ENCODE assay signal across 9 cellular contexts in genomic region chr3:71219744-71220638, GRCh38.
A peak's percentile ranks its signal among the peaks of the same experiment; 100 is the strongest.
DNase-seq lines count a peak whose midpoint lies in the region; ATAC-seq and TF ChIP-seq lines count a peak whose summit lies in the region.
"Had no signal": no experiment of that assay in that cellular context is flagged by ENCODE, and none has a peak within 500 bp of the region (broad histone marks: within the 10 kb centered on the region; RNA-seq: fewer than 3 reads in every experiment).

No MANE protein-coding gene starts in this region.

- H3K4me1 ChIP-seq in heart left ventricle (peaks cover 0 to 10% (median 4%) of the 10 kb centered on the region in 12 donors), thyroid gland (peaks cover 3 to 7% of the 10 kb centered on the region in 2 donors)
- H3K4me1 ChIP-seq: BLaER1 treated with 17β-estradiol and CSF1 and Interleukin-3, amounts not matched to agents 10 nM and 100 nM had no signal

- H3K27ac ChIP-seq in heart left ventricle (no peak overlapping the region), thyroid gland (peak overlapping the region; percentile 19 to 39 (median 37))
- H3K27ac ChIP-seq: BLaER1 treated with 17β-estradiol and CSF1 and Interleukin-3, amounts not matched to agents 10 nM and 100 nM had no signal

- H3K4me3 Mint-ChIP-seq in activated T-helper 2 cell treated with anti-CD3 and anti-CD28 coated beads, Interferon-gamma antibody, Interleukin-2, Interleukin-4, amounts not matched to agents 10 μg/mL and 5 μg/mL and 100 μg/mL, durations not matched to agents 14 hours and 24 hours and 36 hours (ENCODE audit: low read depth): no peak overlapping the region

- H3K9me3 Mint-ChIP-seq in activated T-helper 2 cell treated with anti-CD3 and anti-CD28 coated beads, Interferon-gamma antibody, Interleukin-2, Interleukin-4, amounts not matched to agents 10 μg/mL and 5 μg/mL and 100 μg/mL, durations not matched to agents 14 hours and 24 hours and 36 hours: peaks cover 4% of the 10 kb centered on the region

- TF ChIP-seq CTCF in heart left ventricle (IDR thresholded peaks at IDR 0.05) (no peak), thyroid gland (IDR thresholded peaks at IDR 0.05) (no peak)

- ATAC-seq in heart left ventricle: peak in 3 of 4 donors; percentile 34 to 60 (median 53)
- ATAC-seq in Right ventricle myocardium inferior: no peak
- ATAC-seq in HG03095 (IDR thresholded peaks at IDR 0.05; ENCODE audit: unreplicated experiment): peak; percentile 98

- H3K27ac Mint-ChIP-seq in activated T-helper 2 cell treated with anti-CD3 and anti-CD28 coated beads, Interferon-gamma antibody, Interleukin-2, Interleukin-4, amounts not matched to agents 10 μg/mL and 5 μg/mL and 100 μg/mL, durations not matched to agents 14 hours and 24 hours and 36 hours: peak overlapping the region; percentile 68

- peaks cover 39% of the 10 kb centered on the region for H3K36me3 Mint-ChIP-seq in activated T-helper 2 cell treated with anti-CD3 and anti-CD28 coated beads, Interferon-gamma antibody, Interleukin-2, Interleukin-4, amounts not matched to agents 10 μg/mL and 5 μg/mL and 100 μg/mL, durations not matched to agents 14 hours and 24 hours and 36 hours (ENCODE audit: low read depth)

- H3K4me3 ChIP-seq in heart left ventricle (no peak overlapping the region), thyroid gland (replicated peaks in 1 of 3) (no peak overlapping the region)
- H3K4me3 ChIP-seq: BLaER1 treated with 17β-estradiol and CSF1 and Interleukin-3, amounts not matched to agents 10 nM and 100 nM had no signal

- H3K36me3 ChIP-seq in heart left ventricle (no peaks in the 10 kb centered on the region), thyroid gland (no peaks in the 10 kb centered on the region)
- H3K36me3 ChIP-seq: BLaER1 treated with 17β-estradiol and CSF1 and Interleukin-3, amounts not matched to agents 10 nM and 100 nM had no signal

- H3K27me3 Mint-ChIP-seq in activated T-helper 2 cell treated with anti-CD3 and anti-CD28 coated beads, Interferon-gamma antibody, Interleukin-2, Interleukin-4, amounts not matched to agents 10 μg/mL and 5 μg/mL and 100 μg/mL, durations not matched to agents 14 hours and 24 hours and 36 hours (ENCODE audit: low read depth): no peaks in the 10 kb centered on the region

- no peaks in the 10 kb centered on the region for H3K27me3 ChIP-seq in heart left ventricle
- H3K27me3 ChIP-seq in thyroid gland: no peaks in the 10 kb centered on the region
- H3K27me3 ChIP-seq: BLaER1 treated with 17β-estradiol and CSF1 and Interleukin-3, amounts not matched to agents 10 nM and 100 nM had no signal

- TF ChIP-seq POLR2A in heart left ventricle (IDR thresholded peaks at IDR 0.05) (no peak), thyroid gland (IDR thresholded peaks at IDR 0.05) (no peak)

- intact Hi-C loops in heart left ventricle (cut with DNase I): loop anchor here in 1 of 10 donors (10.0 kb wide), 1 partner anchor 85 kb away; no protein-coding TSS in a partner anchor
- intact Hi-C loops in Right ventricle myocardium inferior (cut with DNase I): no loop called here
- intact Hi-C loops in activated T-helper 2 cell treated with anti-CD3 and anti-CD28 coated beads, Interferon-gamma antibody, Interleukin-2, Interleukin-4, amounts not matched to agents 10 μg/mL and 5 μg/mL and 100 μg/mL, durations not matched to agents 14 hours and 24 hours and 36 hours (cut with micrococcal nuclease): no loop called here
- intact Hi-C loops in thyroid gland (cut with DNase I): no loop called here

- no peaks in the 10 kb centered on the region for H3K9me3 ChIP-seq in heart left ventricle
- H3K9me3 ChIP-seq in thyroid gland: no peaks in the 10 kb centered on the region
- H3K9me3 ChIP-seq: BLaER1 treated with 17β-estradiol and CSF1 and Interleukin-3, amounts not matched to agents 10 nM and 100 nM had no signal

- peaks cover 39% of the 10 kb centered on the region for H3K4me1 Mint-ChIP-seq in activated T-helper 2 cell treated with anti-CD3 and anti-CD28 coated beads, Interferon-gamma antibody, Interleukin-2, Interleukin-4, amounts not matched to agents 10 μg/mL and 5 μg/mL and 100 μg/mL, durations not matched to agents 14 hours and 24 hours and 36 hours (ENCODE audit: low read depth)

- 84 to 91% (median 87%) methylated on average over 7 of the region's 7 CpGs for WGBS in heart left ventricle, 4 donors
- 74 to 77% methylated on average over 7 of the region's 7 CpGs for WGBS in thyroid gland, 2 donors

- no peak for DNase-seq in heart left ventricle
- DNase-seq in Right ventricle myocardium inferior (ENCODE audit: missing footprints): no peak
- DNase-seq in activated T-helper 2 cell treated with anti-CD3 and anti-CD28 coated beads, Interferon-gamma antibody, Interleukin-2, Interleukin-4, amounts not matched to agents 10 μg/mL and 5 μg/mL and 100 μg/mL, durations not matched to agents 14 hours and 24 hours and 36 hours (ENCODE audit: low spot score): peak; percentile 40
- peak; percentile 58 to 60 for DNase-seq in thyroid gland
- no peak for DNase-seq in NCI-H446 (lab: John Stamatoyannopoulos, UW)
- no peak for DNase-seq in GOT3 (lab: John Stamatoyannopoulos, UW)
- no peak for DNase-seq in iPS-NIHi7 (ENCODE audit: extremely low spot score)

Comparison
In these comparisons a context has a peak if more than half of its experiments do, and no peak if none do; other contexts are left out.
1. DNase-seq: peak in activated T-helper 2 cell treated with anti-CD3 and anti-CD28 coated beads, Interferon-gamma antibody, Interleukin-2, Interleukin-4, amounts not matched to agents 10 μg/mL and 5 μg/mL and 100 μg/mL, durations not matched to agents 14 hours and 24 hours and 36 hours (single experiment) and thyroid gland (2 of 2); none in heart left ventricle (0 of 5), Right ventricle myocardium inferior (single experiment), NCI-H446 (0 of 2), GOT3 (single experiment) and iPS-NIHi7 (single experiment).
2. H3K27ac ChIP-seq: peak in thyroid gland (3 of 3); none in heart left ventricle (0 of 12).